16 cellular contexts compared by ENCODE assay signal in the genomic region with DNA sequence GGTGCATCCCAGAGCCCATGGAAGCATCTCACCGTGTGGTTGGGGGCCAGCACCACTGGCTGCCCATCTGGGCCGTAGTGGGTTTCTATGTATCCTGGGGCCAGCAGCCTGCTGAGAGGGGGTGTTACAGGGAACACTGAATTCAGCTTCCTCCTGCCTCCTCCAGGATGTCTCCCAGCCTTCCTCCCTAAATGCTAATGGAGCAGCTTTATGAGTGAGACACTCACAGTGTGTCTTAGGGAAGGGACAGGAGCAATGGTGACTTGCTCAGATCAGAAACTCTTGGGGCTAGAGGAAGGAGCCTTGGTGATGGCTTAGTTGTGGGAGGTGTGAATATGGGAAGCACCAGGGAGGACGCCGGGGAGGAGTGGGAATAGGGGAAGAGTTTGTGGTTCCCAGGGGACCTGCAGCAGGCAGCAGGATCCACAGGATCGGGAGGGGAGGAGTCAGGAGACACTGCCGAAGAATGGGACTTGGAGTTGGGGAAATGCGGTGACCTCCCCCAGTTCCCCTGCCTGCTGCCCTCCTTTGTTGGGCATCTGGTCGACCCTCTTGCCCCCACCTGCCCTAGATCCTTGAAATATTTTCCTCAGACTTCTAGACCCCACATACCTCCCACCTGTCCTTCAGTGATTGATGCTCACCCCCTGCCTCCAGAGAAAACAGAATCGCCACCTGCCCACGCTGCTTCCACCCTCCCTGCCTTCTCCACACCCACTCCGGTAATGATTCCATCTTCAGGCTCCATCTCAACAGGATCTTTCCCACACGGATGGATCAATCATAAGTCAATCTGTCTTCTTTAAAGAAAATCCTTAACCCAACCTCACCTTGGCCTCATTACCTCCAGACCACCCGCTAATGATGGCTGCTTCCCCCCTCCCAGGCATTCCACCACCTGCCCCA.
DNase-seq lines count a peak whose midpoint lies in the region; TF ChIP-seq lines count a peak whose summit lies in the region.
"Had no signal": no experiment of that assay in that cellular context is flagged by ENCODE, and none has a peak within 500 bp of the region (broad histone marks: within the 10 kb centered on the region; RNA-seq: fewer than 3 reads in every experiment).

No MANE protein-coding gene starts in this region.

- no peaks in the 10 kb centered on the region for H3K36me3 ChIP-seq in HEK293 (ENCODE audit: control insufficient read depth in 2 of 2, insufficient read depth in 1 of 2, low read length in 2 of 2)
- H3K36me3 ChIP-seq: BLaER1, SJSA1 had no signal

- no peak overlapping the region for H3K27ac Mint-ChIP-seq in nephron progenitor cell
- H3K27ac Mint-ChIP-seq: CD4-positive, alpha-beta memory T cell; HFFc6 had no signal

- H3K4me3 Mint-ChIP-seq in nephron progenitor cell, result peak overlapping the region; percentile 5
- H3K4me3 Mint-ChIP-seq: CD4-positive, alpha-beta memory T cell; HFFc6; T-helper 17 cell had no signal

- DNase-seq in NCI-H1417 (lab: John Stamatoyannopoulos, UW) (peak in 2 of 3 experiments; percentile 23 to 31), NCI-H1417 treated with DMSO at 0.1 percent for 48 hours (lab: John Stamatoyannopoulos, UW) (no peak), nephron progenitor cell (no peak), DMS79 treated with DMSO at 0.1 percent for 48 hours (lab: John Stamatoyannopoulos, UW) (no peak), pons (ENCODE audit: low spot score) (no peak)
- DNase-seq: Calu3; CD4-positive, alpha-beta memory T cell; HFFc6; NCI-H1436; NCI-H1930; PC-3; T-helper 17 cell had no signal

- no peak for TF ChIP-seq CTCF in HEK293 (tag by site-specific recombination; IDR thresholded peaks at IDR 0.05)
- no peak for TF ChIP-seq CTCF in nephron progenitor cell (IDR thresholded peaks at IDR 0.05)

- H3K9me3 Mint-ChIP-seq in nephron progenitor cell, result no peaks in the 10 kb centered on the region
- H3K9me3 Mint-ChIP-seq: CD4-positive, alpha-beta memory T cell; HFFc6 had no signal

- H3K36me3 Mint-ChIP-seq in nephron progenitor cell (ENCODE audit: low read depth), result no peaks in the 10 kb centered on the region
- H3K36me3 Mint-ChIP-seq: CD4-positive, alpha-beta memory T cell had no signal

- no peak overlapping the region for H3K4me3 ChIP-seq in HEK293 (ENCODE audit: low read depth, low read length)
- H3K4me3 ChIP-seq: BLaER1, SJSA1 had no signal

- H3K4me1 ChIP-seq in HEK293 (ENCODE audit: control insufficient read depth, insufficient read depth, low read length), result 0 out of 2 replicates have a peak, but pooled peaks cover 2% of the 10 kb centered on the region

- peaks cover 63% of the 10 kb centered on the region for H3K27me3 Mint-ChIP-seq in nephron progenitor cell (ENCODE audit: low read depth, poor library complexity)

- POLR2A ChIA-PET in HEK293 (lab: Yijun Ruan, JAX), result interaction anchor here (0.6 kb wide), 1 partner anchor 175 kb away, joined by 3 read pairs; no protein-coding TSS in a partner anchor

- CTCF ChIA-PET in HEK293 (lab: Yijun Ruan, JAX), result interaction anchor here (0.5 to 4.9 kb wide), 17 partner anchors 7 to 633 kb away, joined by 3 to 94 read pairs (median 6); partner anchors contain the start of gene SPEF1

- H3K4me1 Mint-ChIP-seq in nephron progenitor cell, result peaks cover 41% of the 10 kb centered on the region

- no peaks in the 10 kb centered on the region for H3K9me3 ChIP-seq in HEK293 (ENCODE audit: control insufficient read depth, insufficient read depth, low read depth, low read length)
- H3K9me3 ChIP-seq: BLaER1, SJSA1 had no signal

- no peak overlapping the region for H3K27ac ChIP-seq in HEK293 (ENCODE audit: extremely low read depth, low read depth, low read length)
- H3K27ac ChIP-seq: BLaER1, RWPE1, SJSA1 had no signal

TF ChIP-seq in HEK293, 187 proteins besides CTCF, POLR2A, EP300 and RAD21:
- TF ChIP-seq ZNF18 (tag by site-specific recombination; IDR thresholded peaks at IDR 0.05) (peak; percentile 98), ZIC2 (tag by site-specific recombination; IDR thresholded peaks at IDR 0.05) (peak; percentile 25; the same call in 1 of the 2 replicates), GLIS1 (tag by site-specific recombination; IDR thresholded peaks at IDR 0.05) (peak; percentile 89), ZNF426 (tag by site-specific recombination; IDR thresholded peaks at IDR 0.05) (no peak), ZNF341 (tag by site-specific recombination; IDR thresholded peaks at IDR 0.05; ENCODE audit: low read depth) (peak; percentile 92), ZNF701 (tag by site-specific recombination; IDR thresholded peaks at IDR 0.05) (no peak), SP3 (tag by site-specific recombination; IDR thresholded peaks at IDR 0.05) (peak; percentile 22), ZNF354C (tag by site-specific recombination; IDR thresholded peaks at IDR 0.05; ENCODE audit: borderline replicate concordance, low read depth) (no peak), GLIS2 (tag by site-specific recombination; IDR thresholded peaks at IDR 0.05) (0 out of 2 replicates have a peak, but pooled peaks have one; percentile 25), ZNF112 (tag by site-specific recombination; IDR thresholded peaks at IDR 0.05) (no peak), ZNF366 (tag by site-specific recombination; conservative IDR thresholded peaks at IDR 0.05) (0 out of 2 replicates have a peak, but pooled peaks have one; percentile 17), ZBTB17 (tag by site-specific recombination; IDR thresholded peaks at IDR 0.05) (peak; percentile 50), ZFHX2 (tag by site-specific recombination; conservative IDR thresholded peaks at IDR 0.05) (peak; percentile 99), ZSCAN30 (tag by site-specific recombination; IDR thresholded peaks at IDR 0.05) (peak; percentile 39; the same call in 1 of the 2 replicates), ZNF600 (tag by site-specific recombination; IDR thresholded peaks at IDR 0.05) (peak; percentile 72), EGR2 (tag by site-specific recombination; IDR thresholded peaks at IDR 0.05; ENCODE audit: low read depth) (peak; percentile 99)
- TF ChIP-seq, protein P1, sequence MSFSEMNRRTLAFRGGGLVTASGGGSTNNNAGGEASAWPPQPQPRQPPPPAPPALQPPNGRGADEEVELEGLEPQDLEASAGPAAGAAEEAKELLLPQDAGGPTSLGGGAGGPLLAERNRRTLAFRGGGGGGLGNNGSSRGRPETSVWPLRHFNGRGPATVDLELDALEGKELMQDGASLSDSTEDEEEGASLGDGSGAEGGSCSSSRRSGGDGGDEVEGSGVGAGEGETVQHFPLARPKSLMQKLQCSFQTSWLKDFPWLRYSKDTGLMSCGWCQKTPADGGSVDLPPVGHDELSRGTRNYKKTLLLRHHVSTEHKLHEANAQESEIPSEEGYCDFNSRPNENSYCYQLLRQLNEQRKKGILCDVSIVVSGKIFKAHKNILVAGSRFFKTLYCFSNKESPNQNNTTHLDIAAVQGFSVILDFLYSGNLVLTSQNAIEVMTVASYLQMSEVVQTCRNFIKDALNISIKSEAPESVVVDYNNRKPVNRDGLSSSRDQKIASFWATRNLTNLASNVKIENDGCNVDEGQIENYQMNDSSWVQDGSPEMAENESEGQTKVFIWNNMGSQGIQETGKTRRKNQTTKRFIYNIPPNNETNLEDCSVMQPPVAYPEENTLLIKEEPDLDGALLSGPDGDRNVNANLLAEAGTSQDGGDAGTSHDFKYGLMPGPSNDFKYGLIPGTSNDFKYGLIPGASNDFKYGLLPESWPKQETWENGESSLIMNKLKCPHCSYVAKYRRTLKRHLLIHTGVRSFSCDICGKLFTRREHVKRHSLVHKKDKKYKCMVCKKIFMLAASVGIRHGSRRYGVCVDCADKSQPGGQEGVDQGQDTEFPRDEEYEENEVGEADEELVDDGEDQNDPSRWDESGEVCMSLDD (tag by site-specific recombination; IDR thresholded peaks at IDR 0.05), result no peak
- TF ChIP-seq, protein P2, sequence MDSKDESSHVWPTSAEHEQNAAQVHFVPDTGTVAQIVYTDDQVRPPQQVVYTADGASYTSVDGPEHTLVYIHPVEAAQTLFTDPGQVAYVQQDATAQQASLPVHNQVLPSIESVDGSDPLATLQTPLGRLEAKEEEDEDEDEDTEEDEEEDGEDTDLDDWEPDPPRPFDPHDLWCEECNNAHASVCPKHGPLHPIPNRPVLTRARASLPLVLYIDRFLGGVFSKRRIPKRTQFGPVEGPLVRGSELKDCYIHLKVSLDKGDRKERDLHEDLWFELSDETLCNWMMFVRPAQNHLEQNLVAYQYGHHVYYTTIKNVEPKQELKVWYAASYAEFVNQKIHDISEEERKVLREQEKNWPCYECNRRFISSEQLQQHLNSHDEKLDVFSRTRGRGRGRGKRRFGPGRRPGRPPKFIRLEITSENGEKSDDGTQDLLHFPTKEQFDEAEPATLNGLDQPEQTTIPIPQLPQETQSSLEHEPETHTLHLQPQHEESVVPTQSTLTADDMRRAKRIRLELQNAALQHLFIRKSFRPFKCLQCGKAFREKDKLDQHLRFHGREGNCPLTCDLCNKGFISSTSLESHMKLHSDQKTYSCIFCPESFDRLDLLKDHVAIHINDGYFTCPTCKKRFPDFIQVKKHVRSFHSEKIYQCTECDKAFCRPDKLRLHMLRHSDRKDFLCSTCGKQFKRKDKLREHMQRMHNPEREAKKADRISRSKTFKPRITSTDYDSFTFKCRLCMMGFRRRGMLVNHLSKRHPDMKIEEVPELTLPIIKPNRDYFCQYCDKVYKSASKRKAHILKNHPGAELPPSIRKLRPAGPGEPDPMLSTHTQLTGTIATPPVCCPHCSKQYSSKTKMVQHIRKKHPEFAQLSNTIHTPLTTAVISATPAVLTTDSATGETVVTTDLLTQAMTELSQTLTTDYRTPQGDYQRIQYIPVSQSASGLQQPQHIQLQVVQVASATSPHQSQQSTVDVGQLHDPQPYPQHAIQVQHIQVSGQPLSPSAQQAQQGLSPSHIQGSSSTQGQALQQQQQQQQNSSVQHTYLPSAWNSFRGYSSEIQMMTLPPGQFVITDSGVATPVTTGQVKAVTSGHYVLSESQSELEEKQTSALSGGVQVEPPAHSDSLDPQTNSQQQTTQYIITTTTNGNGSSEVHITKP (tag by site-specific recombination; IDR thresholded peaks at IDR 0.05), result peak; percentile 96

Comparison
In these comparisons a context has a peak if more than half of its experiments do, and no peak if none do; other contexts are left out.
1. DNase-seq: peak in NCI-H1417 (2 of 3); none in NCI-H1417 treated with DMSO at 0.1 percent for 48 hours (single experiment), nephron progenitor cell (single experiment), DMS79 treated with DMSO at 0.1 percent for 48 hours (single experiment) and pons (single experiment).